ENCODE assay signal across 39 cellular contexts in the genomic region with DNA sequence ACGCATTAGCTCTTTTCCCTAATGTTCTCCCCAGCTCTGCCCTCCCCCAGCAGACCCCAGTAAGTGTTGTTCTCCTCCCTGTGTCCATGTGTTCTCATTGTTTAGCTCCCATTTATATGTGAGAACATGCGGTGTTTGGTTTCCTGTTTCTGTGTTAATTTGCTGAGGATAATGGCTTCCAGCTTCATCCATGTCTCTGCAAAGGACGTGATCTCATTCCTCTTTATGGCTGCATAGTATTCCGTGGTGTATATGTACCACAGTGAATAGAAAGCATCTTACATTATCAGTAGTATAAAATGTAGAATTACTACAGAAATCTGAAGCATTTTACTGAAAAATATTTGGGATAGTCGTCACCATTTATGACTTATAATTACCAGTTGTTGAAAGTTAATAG. TPM values are rescaled to one million over a fixed set of nuclear protein-coding genes. Genes with fewer than 3 reads are reported as not detected.
"Had no signal": no experiment of that assay in that cellular context is flagged by ENCODE, and none has a peak within 500 bp of the region (broad histone marks: within the 10 kb centered on the region; RNA-seq: fewer than 3 reads in every experiment).

No MANE protein-coding gene starts in this region.

- H3K27me3 ChIP-seq: MG63 had no signal

- H3K36me3 ChIP-seq: MG63 had no signal

- DNase-seq: Kasumi-1, MG63, MM.1S, MV-4-11, NCI-H1048, NCI-H1092, NCI-H1092 treated with DMSO at 0.1 percent for 48 hours, NCI-H1105, NCI-H1105 treated with DMSO at 0.1 percent for 48 hours, NCI-H1417, NCI-H1417 treated with DMSO at 0.1 percent for 48 hours, NCI-H1436, NCI-H1436 treated with DMSO at 0.1 percent for 48 hours, NCI-H146, NCI-H1694, NCI-H1694 treated with DMSO at 0.1 percent for 48 hours, NCI-H187, NCI-H187 treated with DMSO at 0.1 percent for 48 hours, NCI-H1930, NCI-H2029, NCI-H2029 treated with DMSO at 0.1 percent for 48 hours, NCI-H2081, NCI-H2081 treated with DMSO at 0.1 percent for 48 hours, NCI-H2107, NCI-H2171, NCI-H2171 treated with DMSO at 0.1 percent for 48 hours, NCI-H2227 treated with DMSO at 0.1 percent for 48 hours, NCI-H226, NCI-H345, NCI-H446, NCI-H446 treated with DMSO at 0.1 percent for 48 hours, NCI-H510A, NCI-H510A treated with DMSO at 0.1 percent for 48 hours, NCI-H524, NCI-H524 treated with DMSO at 0.1 percent for 48 hours had no signal

- H3K9me3 ChIP-seq: MG63 had no signal

- H3K4me3 ChIP-seq: MG63 had no signal

RNA-seq across cellular contexts. Expression of gene HLA-DRA, which starts 21.8 kb away (rescaled TPM):
- total RNA-seq: MCF 10A had no signal

RNA-seq across cellular contexts. Expression of gene BTNL2, which starts 54.5 kb away (rescaled TPM):
- total RNA-seq: LHCN-M2, M059J, MCF 10A, NCI-H460 had no signal
